In genomic region chr16:70795513-70795912, GRCh38 we compare ENCODE assay signal across 21 cellular contexts. TPM values are rescaled to one million over a fixed set of nuclear protein-coding genes. Genes with fewer than 3 reads are reported as not detected.
DNase-seq lines count a peak whose midpoint lies in the region; ATAC-seq, FAIRE-seq and TF ChIP-seq lines count a peak whose summit lies in the region.
"Had no signal": no experiment of that assay in that cellular context is flagged by ENCODE, and none has a peak within 500 bp of the region (broad histone marks: within the 10 kb centered on the region; RNA-seq: fewer than 3 reads in every experiment).

No MANE protein-coding gene starts in this region.

- H3K27ac ChIP-seq in MM.1S (ENCODE audit: low read length) (no peak overlapping the region), GM12878 (ENCODE audit: control insufficient read depth, insufficient read depth) (no peak overlapping the region), upper lobe of right lung (no peak overlapping the region)
- H3K27ac ChIP-seq: 22Rv1 had no signal

- no peak for FAIRE-seq in GM12878 (lab: Jason Lieb, UNC)
- FAIRE-seq: D721Med, G401.6, GM18507 had no signal

- ATAC-seq in left ventricle myocardium superior (no peak), left cardiac atrium (no peak), GM12878 (no peak), upper lobe of right lung (no peak), GM19023 (IDR thresholded peaks at IDR 0.05; ENCODE audit: unreplicated experiment) (no peak)
- ATAC-seq: CD8-positive, alpha-beta T cell had no signal

- peaks cover 41% of the 10 kb centered on the region for H3K4me1 ChIP-seq in MM.1S (ENCODE audit: low read length)
- H3K4me1 ChIP-seq in GM12878 (ENCODE audit: control insufficient read depth, insufficient read depth, low read length) = peaks cover 44% of the 10 kb centered on the region
- H3K4me1 ChIP-seq in upper lobe of right lung = peaks cover 26% of the 10 kb centered on the region

- RAD21 ChIA-PET in GM12878 (lab: Charles Lee; ENCODE audit: unreplicated experiment) = interaction anchor here (0.7 to 1.5 kb wide), 2 partner anchors 14 to 866 kb away, joined by 4 read pairs; no protein-coding TSS in a partner anchor

- H2AFZ ChIP-seq in MM.1S (ENCODE audit: low read length) = no peak overlapping the region
- H2AFZ ChIP-seq in GM12878 (ENCODE audit: control insufficient read depth, low read depth, low read length) = no peak overlapping the region

- CTCF ChIA-PET in GM12878 (lab: Yijun Ruan, JAX) = no interaction called here

- H3K9me3 ChIP-seq in MM.1S (replicated peaks; ENCODE audit: insufficient read depth, low read length) = no peaks in the 10 kb centered on the region
- H3K9me3 ChIP-seq in GM12878 (replicated peaks; ENCODE audit: control insufficient read depth, insufficient read depth, low read length) = no peaks in the 10 kb centered on the region
- no peaks in the 10 kb centered on the region for H3K9me3 ChIP-seq in upper lobe of right lung

- intact Hi-C loops in left ventricle myocardium superior (cut with micrococcal nuclease) (no loop called here), left cardiac atrium (cut with DNase I) (no loop called here), GM12878 (cut with micrococcal nuclease; ENCODE audit: unreplicated experiment) (no loop called here), upper lobe of right lung (cut with DNase I) (no loop called here)

- in situ Hi-C loops in GM12878 (cut with MboI) = no loop called here

- H3K36me3 ChIP-seq in MM.1S (replicated peaks; ENCODE audit: insufficient read depth, low read length) (no peaks in the 10 kb centered on the region), GM12878 (ENCODE audit: control insufficient read depth in 2 of 2, insufficient read depth in 2 of 2, low read length in 1 of 2) (no peaks in the 10 kb centered on the region; a peak in 1 of 4 replicates), upper lobe of right lung (peaks cover 7% of the 10 kb centered on the region)

- SMC1A ChIA-PET in GM12878 (lab: Charles Lee; ENCODE audit: uncharacterized antibody, unreplicated experiment) = no interaction called here

- peaks cover 24% of the 10 kb centered on the region for H3F3A ChIP-seq in MM.1S (ENCODE audit: insufficient read depth, low read length)

- H3K4me3 ChIP-seq in MM.1S (ENCODE audit: low read length) (no peak overlapping the region), GM12878 (no peak overlapping the region), upper lobe of right lung (no peak overlapping the region)

- H3K4me2 ChIP-seq in MM.1S (ENCODE audit: low read depth, low read length) = 0 out of 2 replicates have a peak overlapping the region, but pooled peaks have one; percentile 15
- H3K4me2 ChIP-seq in GM12878 (ENCODE audit: control insufficient read depth, insufficient read depth) = peak overlapping the region; percentile 46; the same call in 1 of the 2 replicates

- H3K9ac ChIP-seq in MM.1S (ENCODE audit: low read length) = no peak overlapping the region
- H3K9ac ChIP-seq in GM12878 (ENCODE audit: control insufficient read depth, insufficient read depth, low read length) = no peak overlapping the region

- no TSS peak for BruUV-seq in GM12878 (replicated peaks; lab: Mats Ljungman, UMichigan)

- POLR2A ChIA-PET in GM12878 (lab: Charles Lee) = no interaction called here

- peak; percentile 5 for DNase-seq in left ventricle myocardium superior
- DNase-seq in left cardiac atrium = no peak
- DNase-seq in MM.1S = no peak
- no peak for DNase-seq in GM12878 (ENCODE audit: low read depth, low spot score)
- DNase-seq in kidney tubule cell (ENCODE audit: low spot score) = no peak
- DNase-seq in upper lobe of right lung = no peak
- no peak for DNase-seq in superior temporal gyrus (ENCODE audit: extremely low spot score)
- DNase-seq: AML-193; CD8-positive, alpha-beta T cell; COR-L47; DMS153; DMS79 treated with DMSO at 0.1 percent for 48 hours; EL; GOT3; H9; KG1 had no signal

- H4K20me1 ChIP-seq in MM.1S (ENCODE audit: insufficient read depth, low read length) (no peaks in the 10 kb centered on the region), GM12878 (ENCODE audit: control insufficient read depth, insufficient read depth) (no peaks in the 10 kb centered on the region)

- no peak for TF ChIP-seq RAD21 in GM12878 (IDR thresholded peaks at IDR 0.05; ENCODE audit: insufficient read depth, low read depth, low read length)

- TF ChIP-seq CTCF in MM.1S (IDR thresholded peaks at IDR 0.05; ENCODE audit: low read length) = no peak
- TF ChIP-seq CTCF in GM12878 (IDR thresholded peaks at IDR 0.05 in 2 of 3, conservative IDR thresholded peaks at IDR 0.05 in 1 of 3; ENCODE audit: control insufficient read depth in 2 of 3, extremely low read depth in 1 of 3, insufficient read depth in 1 of 3, low read depth in 3 of 3, low read length in 3 of 3) = no peak
- no peak for TF ChIP-seq CTCF in upper lobe of right lung (IDR thresholded peaks at IDR 0.05)

- TF ChIP-seq EP300 in GM12878 (IDR thresholded peaks at IDR 0.05; ENCODE audit: borderline replicate concordance in 1 of 2, control insufficient read depth in 1 of 2, low read depth in 2 of 2, low read length in 2 of 2) = no peak

- 73% methylated on average over 6 of the region's 6 CpGs for WGBS in GM12878 (ENCODE audit: insufficient coverage, insufficient replicate concordance, low lambda C conversion rate, missing lambda C conversion rate)

- no peak for TF ChIP-seq POLR2A in GM12878 (IDR thresholded peaks at IDR 0.05; ENCODE audit: low read depth, low read length)

- H3K27me3 ChIP-seq in MM.1S (replicated peaks; ENCODE audit: insufficient read depth, low read length) (no peaks in the 10 kb centered on the region), GM12878 (replicated peaks in 1 of 2; ENCODE audit: control insufficient read depth in 2 of 2, insufficient read depth in 2 of 2, low read length in 1 of 2) (no peaks in the 10 kb centered on the region), upper lobe of right lung (no peaks in the 10 kb centered on the region)

- H3K9me2 ChIP-seq in MM.1S (replicated peaks; ENCODE audit: insufficient read depth, low read length) = no peaks in the 10 kb centered on the region

- H3K79me2 ChIP-seq in MM.1S (ENCODE audit: low read length) (peaks cover 99% of the 10 kb centered on the region), GM12878 (ENCODE audit: control insufficient read depth, insufficient read depth, low read length) (peaks cover 55% of the 10 kb centered on the region)

TF ChIP-seq in GM12878, 131 proteins besides CTCF, POLR2A, EP300 and RAD21:
- TF ChIP-seq ZNF207 (IDR thresholded peaks at IDR 0.05; ENCODE audit: borderline replicate concordance) (no peak), EED (IDR thresholded peaks at IDR 0.05; ENCODE audit: low read depth) (no peak), GABPA (IDR thresholded peaks at IDR 0.05; ENCODE audit: low read depth) (no peak), HCFC1 (IDR thresholded peaks at IDR 0.05; ENCODE audit: low read length) (no peak), SPI1 (IDR thresholded peaks at IDR 0.05; ENCODE audit: borderline replicate concordance, insufficient read depth, low read depth, low read length) (no peak), MEF2B (IDR thresholded peaks at IDR 0.05; ENCODE audit: partially characterized antibody, poor library complexity, severe bottlenecking) (peak; percentile 40), MTA2 (IDR thresholded peaks at IDR 0.05; ENCODE audit: low read depth) (no peak)

RNA-seq across cellular contexts. Expression of gene VAC14, which starts 5.4 kb away (rescaled TPM):
- total RNA-seq in left ventricle myocardium superior (20.4 TPM), left cardiac atrium (10 to 100 TPM; 19.4 to 20.2 TPM), GM12878 (2014; rRNA removed) (38.5 and 45.5 TPM in 2 replicates), GM12878 (2014; rRNA removed; fragmentation: Illumina TruSeq; extraction: Trizol) (15.8 and 16.4 TPM in 2 replicates), GM12878 (2021) (34.6 and 38.0 TPM in 2 replicates), upper lobe of right lung (52.2 TPM)
- 60.2 and 66.6 TPM in 2 replicates for total RNA-seq in GM12878 (2013; cell fraction: nucleolus; rRNA removed)
- polyA plus RNA-seq in GM12878 (2011; ENCODE audit: low read depth) = 11.4 TPM
- polyA plus RNA-seq in GM12878 (2011; rRNA removed) (6.4 and 13.2 TPM in 2 replicates), GM12878 (2014; fragmentation: Illumina TruSeq; extraction: Trizol) (10.4 and 22.3 TPM in 2 replicates), GM12878 (2014; fragmentation: Nextera tagmentation; extraction: Ambion mirVana) (1 to 10 TPM; 1.3 to 6.7 TPM), GM12878 (2014; rRNA removed) (28.7 and 33.6 TPM in 2 replicates), GM12878 (2016; fragmentation: Nextera tagmentation; extraction: Ambion mirVana) (10 to 100 TPM; 35.4 to 45.2 TPM)
- polyA plus RNA-seq in GM12878 (2011; cell fraction: cytosol; rRNA removed) = 18.7 and 21.2 TPM in 2 replicates
- polyA plus RNA-seq in GM12878 (2011; cell fraction: nucleus; rRNA removed) = 50.0 and 61.1 TPM in 2 replicates
- 18.0 TPM in 2 replicates for polyA plus RNA-seq in GM12878 (2012)
- polyA minus RNA-seq in GM12878 (2011; rRNA and poly(A)+ RNA removed) = 19.4 and 30.1 TPM in 2 replicates
- polyA minus RNA-seq in GM12878 (2011; cell fraction: cytosol; rRNA and poly(A)+ RNA removed) = 11.1 and 15.1 TPM in 2 replicates
- 18.6 and 34.2 TPM in 2 replicates for polyA minus RNA-seq in GM12878 (2011; cell fraction: nucleus; rRNA and poly(A)+ RNA removed)
